28 cellular contexts compared by ENCODE assay signal in the genomic region with DNA sequence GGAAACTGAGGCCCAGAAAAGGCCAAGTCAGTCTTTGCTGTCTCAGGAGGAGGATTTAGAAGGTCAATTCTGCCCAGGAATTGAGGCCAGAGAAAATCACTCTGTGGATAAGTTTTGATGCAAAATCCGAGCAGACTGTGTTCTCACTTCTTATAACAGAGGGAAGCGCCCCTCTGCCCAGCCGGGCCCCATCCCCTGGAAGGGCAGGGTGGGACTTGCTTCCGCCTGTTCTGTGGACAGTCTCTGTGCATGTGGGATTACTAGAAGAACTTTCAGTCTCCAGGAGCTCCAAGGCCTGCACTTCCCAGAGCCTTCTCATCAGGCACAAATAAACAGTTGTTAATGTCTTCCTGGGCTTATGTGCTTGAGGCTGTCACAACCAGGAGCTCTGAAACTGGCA.
"Had no signal": no experiment of that assay in that cellular context is flagged by ENCODE, and none has a peak within 500 bp of the region (broad histone marks: within the 10 kb centered on the region; RNA-seq: fewer than 3 reads in every experiment).

No MANE protein-coding gene starts in this region.

- H3K27me3 ChIP-seq: neural progenitor cell, pancreas, right atrium auricular region, right lobe of liver, thyroid gland, tibial nerve, upper lobe of left lung, vagina had no signal

- DNase-seq: naive thymus-derived CD4-positive, alpha-beta T cell; natural killer cell; occipital lobe; pancreas; right lobe of liver; sigmoid colon; small intestine; spleen; stimulated activated CD4-positive, alpha-beta T cell treated with anti-CD3 and anti-CD28 coated beads, Interleukin-12 subunit alpha, Interleukin-12 subunit beta, amount 100 ng/mL, for 4 hours; stimulated activated CD4-positive, alpha-beta T cell treated with anti-CD3 and anti-CD28 coated beads, Interleukin-1b, Interleukin-23, amount 100 ng/mL, for 48 hours; stimulated activated CD4-positive, alpha-beta T cell treated with anti-CD3 and anti-CD28 coated beads, Interleukin-4, amount 100 ng/mL, for 1 hour; stimulated activated CD4-positive, alpha-beta T cell treated with anti-CD3 and anti-CD28 coated beads, Interleukin-4, amount 100 ng/mL, for 4 hours; stimulated activated CD8-positive, alpha-beta memory T cell treated with anti-CD3 and anti-CD28 coated beads, Interleukin-4, amount 100 ng/mL, for 48 hours; stimulated activated naive B cell treated with anti-CD40 and anti-IgM and Interleukin-4, amounts not matched to agents 10 μg/mL and 1 μg/mL and 100 μg/mL, for 72 hours; stimulated activated naive CD4-positive, alpha-beta T cell treated with Interleukin-2 at 50 U/mL for 16 hours; stomach; thyroid gland; trophoblast cell; upper lobe of left lung had no signal

- H3K36me3 Mint-ChIP-seq: naive thymus-derived CD4-positive, alpha-beta T cell; natural killer cell; neural progenitor cell; stimulated activated naive B cell treated with anti-CD40 and anti-IgM and Interleukin-4, amounts not matched to agents 10 μg/mL and 1 μg/mL and 100 μg/mL, for 72 hours had no signal

- FAIRE-seq: pancreas, small intestine, urothelium cell line had no signal

- H3K9me3 Mint-ChIP-seq: naive thymus-derived CD4-positive, alpha-beta T cell; natural killer cell; nephron; neural progenitor cell; stimulated activated naive B cell treated with anti-CD40 and anti-IgM and Interleukin-4, amounts not matched to agents 10 μg/mL and 1 μg/mL and 100 μg/mL, for 72 hours; stimulated activated naive CD8-positive, alpha-beta T cell treated with anti-CD3 and anti-CD28 coated beads, Interleukin-15, Interleukin-2, amounts not matched to agents 100 ng/mL and 50 ng/mL, for 24 hours had no signal

- H3K36me3 ChIP-seq: neural progenitor cell, pancreas, prostate gland, right atrium auricular region, right lobe of liver, sigmoid colon, spleen, stomach, thoracic aorta, thyroid gland, tibial nerve, upper lobe of left lung, vagina had no signal

- H3K4me1 Mint-ChIP-seq: naive thymus-derived CD4-positive, alpha-beta T cell; natural killer cell had no signal

- H2AFZ ChIP-seq: neural progenitor cell had no signal

- H3K27ac Mint-ChIP-seq: naive thymus-derived CD4-positive, alpha-beta T cell; natural killer cell; neural progenitor cell; stimulated activated naive B cell treated with anti-CD40 and anti-IgM and Interleukin-4, amounts not matched to agents 10 μg/mL and 1 μg/mL and 100 μg/mL, for 72 hours; stimulated activated naive CD8-positive, alpha-beta T cell treated with anti-CD3 and anti-CD28 coated beads, Interleukin-15, Interleukin-2, amounts not matched to agents 100 ng/mL and 50 ng/mL, for 24 hours had no signal

- H3K4me3 ChIP-seq: neural progenitor cell, pancreas, prostate gland, right atrium auricular region, right lobe of liver, sigmoid colon, spleen, stomach, thoracic aorta, thyroid gland, tibial nerve, upper lobe of left lung, vagina had no signal

- H3K4me3 Mint-ChIP-seq: naive thymus-derived CD4-positive, alpha-beta T cell; natural killer cell; nephron; neural progenitor cell; stimulated activated naive B cell treated with anti-CD40 and anti-IgM and Interleukin-4, amounts not matched to agents 10 μg/mL and 1 μg/mL and 100 μg/mL, for 72 hours; stimulated activated naive CD8-positive, alpha-beta T cell treated with anti-CD3 and anti-CD28 coated beads, Interleukin-15, Interleukin-2, amounts not matched to agents 100 ng/mL and 50 ng/mL, for 24 hours had no signal

- H3K9me3 ChIP-seq: pancreas, prostate gland, right atrium auricular region, right lobe of liver, sigmoid colon, spleen, stomach, thoracic aorta, thyroid gland, tibial nerve, upper lobe of left lung, vagina had no signal

- H3K9ac ChIP-seq: neural progenitor cell had no signal

- ATAC-seq: naive thymus-derived CD4-positive, alpha-beta T cell; natural killer cell; pancreas; right lobe of liver; stimulated activated naive B cell treated with anti-CD40 and anti-IgM and Interleukin-4, amounts not matched to agents 10 μg/mL and 1 μg/mL and 100 μg/mL, for 72 hours had no signal

- H3K4me1 ChIP-seq: pancreas, prostate gland, right lobe of liver, thyroid gland had no signal

- H3K27ac ChIP-seq: neural progenitor cell, pancreas, prostate gland, right atrium auricular region, right lobe of liver, sigmoid colon, spleen, stomach, thoracic aorta, thyroid gland, tibial nerve, upper lobe of left lung, vagina had no signal
